In genomic region chr10:72086466-72087391, GRCh38 we compare ENCODE assay signal across 8 cellular contexts. TPM values are rescaled to one million over a fixed set of nuclear protein-coding genes. Genes with fewer than 3 reads are reported as not detected.
A peak's percentile ranks its signal among the peaks of the same experiment; 100 is the strongest.
DNase-seq lines count a peak whose midpoint lies in the region; ATAC-seq and TF ChIP-seq lines count a peak whose summit lies in the region.

No MANE protein-coding gene starts in this region.

- ATAC-seq in upper lobe of right lung (peak; percentile 34), HG03439 (IDR thresholded peaks at IDR 0.05; ENCODE audit: unreplicated experiment) (no peak), GM18873 (IDR thresholded peaks at IDR 0.05; ENCODE audit: low FRiP score, unreplicated experiment) (no peak), HG02973 (IDR thresholded peaks at IDR 0.05; ENCODE audit: unreplicated experiment) (no peak)

- H3K4me1 Mint-ChIP-seq in endothelial cell (ENCODE audit: unreplicated experiment), result peaks cover 19% of the 10 kb centered on the region

- DNase-seq in activated CD4-positive, alpha-beta T cell treated with anti-CD3 and anti-CD28 coated beads, Interleukin-2, amount 50 U/mL, for 4 hours, result peak; percentile 44 to 54
- DNase-seq in endothelial cell (ENCODE audit: low spot score), result no peak
- peak; percentile 80 for DNase-seq in upper lobe of right lung

- peak overlapping the region; percentile 83 for H3K27ac ChIP-seq in upper lobe of right lung

- H3K27ac Mint-ChIP-seq in endothelial cell (ENCODE audit: unreplicated experiment), result no peak overlapping the region

- H3K27me3 Mint-ChIP-seq in endothelial cell (ENCODE audit: unreplicated experiment), result peaks cover 19% of the 10 kb centered on the region

- H3K4me3 ChIP-seq in neuron (ENCODE audit: low read length), result peak overlapping the region; percentile 48
- peak overlapping the region; percentile 60 for H3K4me3 ChIP-seq in upper lobe of right lung

- intact Hi-C loops in upper lobe of right lung (cut with DNase I), result no loop called here

- peak overlapping the region; percentile 63 for H3K9ac ChIP-seq in ES-I3 (ENCODE audit: low read depth, low read length)

- peaks cover 7% of the 10 kb centered on the region for H3K36me3 Mint-ChIP-seq in endothelial cell (ENCODE audit: low read depth, unreplicated experiment)

- TF ChIP-seq CTCF in endothelial cell (IDR thresholded peaks at IDR 0.05; ENCODE audit: unreplicated experiment) (no peak), upper lobe of right lung (IDR thresholded peaks at IDR 0.05) (no peak)

- no peak overlapping the region for H2AFZ ChIP-seq in neuron (ENCODE audit: low read depth, low read length)

- H3K27me3 ChIP-seq in neuron (ENCODE audit: insufficient read depth, low read length), result peaks cover 30% of the 10 kb centered on the region
- peaks cover 24% of the 10 kb centered on the region for H3K27me3 ChIP-seq in upper lobe of right lung

- H3K4me1 ChIP-seq in ES-I3 (ENCODE audit: insufficient read depth, low read length) (peaks cover 10% of the 10 kb centered on the region), neuron (ENCODE audit: insufficient read depth, low read length) (peaks cover 26% of the 10 kb centered on the region), upper lobe of right lung (peaks cover 14% of the 10 kb centered on the region)

- H3K4me3 Mint-ChIP-seq in endothelial cell (ENCODE audit: unreplicated experiment), result peak overlapping the region; percentile 87

- no peaks in the 10 kb centered on the region for H3K9me3 Mint-ChIP-seq in endothelial cell (ENCODE audit: unreplicated experiment)

- no peaks in the 10 kb centered on the region for H3K36me3 ChIP-seq in ES-I3 (ENCODE audit: insufficient read depth, low read length)
- no peaks in the 10 kb centered on the region for H3K36me3 ChIP-seq in neuron (ENCODE audit: insufficient read depth, low read length)
- no peaks in the 10 kb centered on the region for H3K36me3 ChIP-seq in upper lobe of right lung

- H3K9me3 ChIP-seq in ES-I3 (ENCODE audit: control insufficient read depth, insufficient read depth, low read length) (no peaks in the 10 kb centered on the region), neuron (ENCODE audit: low read length) (no peaks in the 10 kb centered on the region), upper lobe of right lung (no peaks in the 10 kb centered on the region)

RNA-seq across cellular contexts. Expression of gene SPOCK2, which starts 1.6 kb away (rescaled TPM):
- 3.4 TPM for total RNA-seq in endothelial cell (ENCODE audit: unreplicated experiment)
- 187 TPM for total RNA-seq in upper lobe of right lung

Comparison
In these comparisons a context has a peak if more than half of its experiments do, and no peak if none do; other contexts are left out.
1. RNA of gene SPOCK2, which starts 1.6 kb away (total RNA-seq): 187 TPM in upper lobe of right lung (single experiment); 3.4 TPM in endothelial cell (single experiment); every median in the first group is over 10 times any median in the second.